21 cellular contexts compared by ENCODE assay signal in genomic region chr20:38812915-38813573, GRCh38. TPM values are rescaled to one million over a fixed set of nuclear protein-coding genes. Genes with fewer than 3 reads are reported as not detected.
A peak's percentile ranks its signal among the peaks of the same experiment; 100 is the strongest.
DNase-seq lines count a peak whose midpoint lies in the region; ATAC-seq and TF ChIP-seq lines count a peak whose summit lies in the region.
"Had no signal": no experiment of that assay in that cellular context is flagged by ENCODE, and none has a peak within 500 bp of the region (broad histone marks: within the 10 kb centered on the region; RNA-seq: fewer than 3 reads in every experiment).

No MANE protein-coding gene starts in this region.

- peaks cover 66% of the 10 kb centered on the region for H3K36me3 Mint-ChIP-seq in activated CD8-positive, alpha-beta T cell treated with anti-CD3 and anti-CD28 coated beads for 36 hours (ENCODE audit: low read depth)
- H3K36me3 Mint-ChIP-seq in activated CD8-positive, alpha-beta T cell treated with anti-CD3 and anti-CD28 coated beads, Interleukin-2, amount 10 ng/mL, durations not matched to agents 7 days and 5 days (ENCODE audit: low read depth) = peaks cover 70% of the 10 kb centered on the region
- H3K36me3 Mint-ChIP-seq in T-helper 17 cell (ENCODE audit: low read depth) (peaks cover 3% of the 10 kb centered on the region), memory B cell (peaks cover 36% of the 10 kb centered on the region)

- H3K4me3 Mint-ChIP-seq in activated CD8-positive, alpha-beta T cell treated with anti-CD3 and anti-CD28 coated beads for 36 hours = no peak overlapping the region
- no peak overlapping the region for H3K4me3 Mint-ChIP-seq in activated CD8-positive, alpha-beta T cell treated with anti-CD3 and anti-CD28 coated beads, Interleukin-2, amount 10 ng/mL, durations not matched to agents 7 days and 5 days
- H3K4me3 Mint-ChIP-seq in T-helper 17 cell = peak overlapping the region; percentile 19
- peak overlapping the region; percentile 55 for H3K4me3 Mint-ChIP-seq in memory B cell

- H3K4me3 ChIP-seq in coronary artery = no peak overlapping the region
- H3K4me3 ChIP-seq: gastrocnemius medialis, lower lobe of right lung, prostate gland had no signal

- no peaks in the 10 kb centered on the region for H3K9me3 ChIP-seq in T-helper 17 cell (ENCODE audit: control insufficient read depth, low read length, poor library complexity, severe bottlenecking)
- H3K9me3 ChIP-seq: gastrocnemius medialis, lower lobe of right lung, prostate gland had no signal

- peaks cover 90% of the 10 kb centered on the region for H3K4me1 Mint-ChIP-seq in activated CD8-positive, alpha-beta T cell treated with anti-CD3 and anti-CD28 coated beads for 36 hours (ENCODE audit: low read depth)
- peaks cover 80% of the 10 kb centered on the region for H3K4me1 Mint-ChIP-seq in activated CD8-positive, alpha-beta T cell treated with anti-CD3 and anti-CD28 coated beads, Interleukin-2, amount 10 ng/mL, durations not matched to agents 7 days and 5 days (ENCODE audit: low read depth)
- H3K4me1 Mint-ChIP-seq in T-helper 17 cell = peaks cover 62% of the 10 kb centered on the region
- peaks cover 81% of the 10 kb centered on the region for H3K4me1 Mint-ChIP-seq in memory B cell

- H3K27ac ChIP-seq in coronary artery = no peak overlapping the region
- H3K27ac ChIP-seq: lower lobe of right lung, prostate gland had no signal

- H3K27me3 Mint-ChIP-seq in activated CD8-positive, alpha-beta T cell treated with anti-CD3 and anti-CD28 coated beads for 36 hours = no peaks in the 10 kb centered on the region
- H3K27me3 Mint-ChIP-seq in activated CD8-positive, alpha-beta T cell treated with anti-CD3 and anti-CD28 coated beads, Interleukin-2, amount 10 ng/mL, durations not matched to agents 7 days and 5 days (ENCODE audit: low read depth) = no peaks in the 10 kb centered on the region
- H3K27me3 Mint-ChIP-seq in T-helper 17 cell (no peaks in the 10 kb centered on the region), memory B cell (no peaks in the 10 kb centered on the region)

- CTCF ChIA-PET in activated CD8-positive, alpha-beta T cell treated with anti-CD3 and anti-CD28 coated beads for 36 hours (lab: Charles Lee) = no interaction called here
- CTCF ChIA-PET in activated CD8-positive, alpha-beta T cell treated with anti-CD3 and anti-CD28 coated beads, Interleukin-2, amount 10 ng/mL, durations not matched to agents 7 days and 5 days (lab: Charles Lee) = interaction anchor here (0.7 kb wide), 1 partner anchor 48 kb away, joined by 4 read pairs; no protein-coding TSS in a partner anchor

- POLR2A ChIA-PET in activated CD8-positive, alpha-beta T cell treated with anti-CD3 and anti-CD28 coated beads for 36 hours (lab: Charles Lee) = interaction anchor here (0.9 to 1.4 kb wide), 5 partner anchors 9 to 74 kb away, joined by 3 to 4 read pairs (median 3); no protein-coding TSS in a partner anchor
- POLR2A ChIA-PET in activated CD8-positive, alpha-beta T cell treated with anti-CD3 and anti-CD28 coated beads, Interleukin-2, amount 10 ng/mL, durations not matched to agents 7 days and 5 days (lab: Charles Lee) = interaction anchor here (0.9 kb wide), 1 partner anchor 32 kb away, joined by 3 read pairs; no protein-coding TSS in a partner anchor

- TF ChIP-seq CTCF in activated CD8-positive, alpha-beta T cell treated with anti-CD3 and anti-CD28 coated beads for 36 hours (IDR thresholded peaks at IDR 0.05) = no peak
- TF ChIP-seq CTCF in coronary artery (IDR thresholded peaks at IDR 0.05) = no peak

- peak overlapping the region; percentile 46 for H3K27ac Mint-ChIP-seq in activated CD8-positive, alpha-beta T cell treated with anti-CD3 and anti-CD28 coated beads for 36 hours
- no peak overlapping the region for H3K27ac Mint-ChIP-seq in activated CD8-positive, alpha-beta T cell treated with anti-CD3 and anti-CD28 coated beads, Interleukin-2, amount 10 ng/mL, durations not matched to agents 7 days and 5 days
- H3K27ac Mint-ChIP-seq in T-helper 17 cell = peak overlapping the region; percentile 68
- peak overlapping the region; percentile 84 for H3K27ac Mint-ChIP-seq in memory B cell
- H3K27ac Mint-ChIP-seq: activated T-helper 2 cell treated with anti-CD3 and anti-CD28 coated beads, Interferon-gamma antibody, Interleukin-2, Interleukin-4, amounts not matched to agents 10 μg/mL and 5 μg/mL and 100 μg/mL, durations not matched to agents 14 hours and 24 hours and 36 hours had no signal

- no peak for DNase-seq in activated CD8-positive, alpha-beta T cell treated with anti-CD3 and anti-CD28 coated beads for 36 hours
- DNase-seq in activated CD8-positive, alpha-beta T cell treated with anti-CD3 and anti-CD28 coated beads, Interleukin-2, amount 10 ng/mL, durations not matched to agents 7 days and 5 days = no peak
- peak; percentile 53 for DNase-seq in G401 (ENCODE audit: low spot score)
- no peak for DNase-seq in T-helper 17 cell
- DNase-seq in memory B cell (ENCODE audit: low spot score in 2 of 2) = no peak
- DNase-seq in coronary artery (ENCODE audit: low spot score) = no peak
- DNase-seq: activated CD4-positive, alpha-beta T cell treated with anti-CD3 and anti-CD28 coated beads, Interleukin-2, amount 50 U/mL, for 1 hour; anterior cingulate cortex; gastrocnemius medialis; Kasumi-1; lower lobe of right lung; NCI-H1436; NCI-H345; SIG-M5; stimulated activated naive CD4-positive, alpha-beta T cell treated with Interleukin-2 at 50 U/mL for 16 hours had no signal

- intact Hi-C loops in activated CD8-positive, alpha-beta T cell treated with anti-CD3 and anti-CD28 coated beads for 36 hours (cut with micrococcal nuclease) = no loop called here

- no peaks in the 10 kb centered on the region for H3K9me3 Mint-ChIP-seq in activated CD8-positive, alpha-beta T cell treated with anti-CD3 and anti-CD28 coated beads for 36 hours
- H3K9me3 Mint-ChIP-seq in activated CD8-positive, alpha-beta T cell treated with anti-CD3 and anti-CD28 coated beads, Interleukin-2, amount 10 ng/mL, durations not matched to agents 7 days and 5 days (ENCODE audit: insufficient read depth) = no peaks in the 10 kb centered on the region
- H3K9me3 Mint-ChIP-seq in memory B cell = peaks cover 1% of the 10 kb centered on the region
- H3K9me3 Mint-ChIP-seq: activated T-helper 2 cell treated with anti-CD3 and anti-CD28 coated beads, Interferon-gamma antibody, Interleukin-2, Interleukin-4, amounts not matched to agents 10 μg/mL and 5 μg/mL and 100 μg/mL, durations not matched to agents 14 hours and 24 hours and 36 hours had no signal

- no peak for ATAC-seq in activated CD8-positive, alpha-beta T cell treated with anti-CD3 and anti-CD28 coated beads for 36 hours
- no peak for ATAC-seq in activated CD8-positive, alpha-beta T cell treated with anti-CD3 and anti-CD28 coated beads, Interleukin-2, amount 10 ng/mL, durations not matched to agents 7 days and 5 days
- ATAC-seq in T-helper 17 cell (no peak), memory B cell (ENCODE audit: low read depth) (peak; percentile 4), GM21723 (IDR thresholded peaks at IDR 0.05; ENCODE audit: unreplicated experiment) (no peak), HG02759 (IDR thresholded peaks at IDR 0.05; ENCODE audit: unreplicated experiment) (no peak)
- ATAC-seq: lower lobe of right lung had no signal

- in situ Hi-C loops in G401 (cut with HindIII; ENCODE audit: low sequenced_read_pairs) = no loop called here

RNA-seq across cellular contexts. Expression of gene PPP1R16B, which starts 7.5 kb away (rescaled TPM):
- 10 to 100 TPM; 74.9 to 81.4 TPM for total RNA-seq in activated CD8-positive, alpha-beta T cell treated with anti-CD3 and anti-CD28 coated beads for 36 hours
- 10 to 100 TPM; 63.4 to 65.1 TPM for total RNA-seq in activated CD8-positive, alpha-beta T cell treated with anti-CD3 and anti-CD28 coated beads, Interleukin-2, amount 10 ng/mL, durations not matched to agents 7 days and 5 days
- 0.06 TPM in 1 of 2 replicates, not detected in the other for total RNA-seq in G401 (2014; rRNA removed; shearing (Covaris generic))
- 10 to 100 TPM; 45.6 to 60.9 TPM for total RNA-seq in T-helper 17 cell
- total RNA-seq: chondrocyte, H4 had no signal

Comparison
In these comparisons a context has a peak if more than half of its experiments do, and no peak if none do; other contexts are left out.
1. H3K4me3 Mint-ChIP-seq: peak in T-helper 17 cell (single experiment) and memory B cell (single experiment); none in activated CD8-positive, alpha-beta T cell treated with anti-CD3 and anti-CD28 coated beads for 36 hours (single experiment) and activated CD8-positive, alpha-beta T cell treated with anti-CD3 and anti-CD28 coated beads, Interleukin-2, amount 10 ng/mL, durations not matched to agents 7 days and 5 days (single experiment).
2. RNA of gene PPP1R16B, which starts 7.5 kb away (total RNA-seq): 74.9 to 81.4 TPM in activated CD8-positive, alpha-beta T cell treated with anti-CD3 and anti-CD28 coated beads for 36 hours, 63.4 to 65.1 TPM in activated CD8-positive, alpha-beta T cell treated with anti-CD3 and anti-CD28 coated beads, Interleukin-2, amount 10 ng/mL, durations not matched to agents 7 days and 5 days and 45.6 to 60.9 TPM in T-helper 17 cell; 0.06 TPM in G401; every median in the first group is over 10 times any median in the second.